ENCODE assay signal across 8 cellular contexts in genomic region chr5:115461506-115462290, GRCh38.
DNase-seq lines count a peak whose midpoint lies in the region; ATAC-seq and TF ChIP-seq lines count a peak whose summit lies in the region.

No MANE protein-coding gene starts in this region.

- intact Hi-C loops in dorsolateral prefrontal cortex (cut with DNase I): no loop called here

- H3K27ac ChIP-seq in dorsolateral prefrontal cortex: no peak overlapping the region

- peak; percentile 19 to 39 for DNase-seq in stimulated activated CD4-positive, alpha-beta T cell treated with anti-CD3 and anti-CD28 coated beads, Interleukin-15, amount 100 ng/mL, for 48 hours (ENCODE audit: low read depth in 2 of 2)
- DNase-seq in stimulated activated CD4-positive, alpha-beta T cell treated with anti-CD3 and anti-CD28 coated beads, Interleukin-4, amount 100 ng/mL, for 4 hours: no peak
- DNase-seq in M059J (ENCODE audit: low read depth): peak; percentile 87
- peak; percentile 93 for DNase-seq in epithelial cell of esophagus (ENCODE audit: low read depth)
- no peak for DNase-seq in dorsolateral prefrontal cortex
- DNase-seq in stimulated activated naive CD4-positive, alpha-beta T cell treated with Interleukin-2 at 50 U/mL for 16 hours (lab: John Stamatoyannopoulos, UW): no peak
- no peak for DNase-seq in D341Med (ENCODE audit: low spot score)

- H3K4me3 ChIP-seq in epithelial cell of esophagus (ENCODE audit: low read length) (no peak overlapping the region), dorsolateral prefrontal cortex (no peak overlapping the region)

- TF ChIP-seq CTCF in epithelial cell of esophagus (IDR thresholded peaks at IDR 0.05; ENCODE audit: insufficient read depth, low read depth, low read length, missing control alignments) (no peak), dorsolateral prefrontal cortex (IDR thresholded peaks at IDR 0.05 in 54 of 56, conservative IDR thresholded peaks at IDR 0.05 in 2 of 56; ENCODE audit: low read depth in 1 of 56, partially characterized antibody in 56 of 56) (no peak)

- no peak for ATAC-seq in GM21526 (IDR thresholded peaks at IDR 0.05; ENCODE audit: low FRiP score, unreplicated experiment)

- no peaks in the 10 kb centered on the region for H3K27me3 ChIP-seq in dorsolateral prefrontal cortex

Comparison
In these comparisons a context has a peak if more than half of its experiments do, and no peak if none do; other contexts are left out.
1. DNase-seq: peak in stimulated activated CD4-positive, alpha-beta T cell treated with anti-CD3 and anti-CD28 coated beads, Interleukin-15, amount 100 ng/mL, for 48 hours (2 of 2), M059J (single experiment) and epithelial cell of esophagus (single experiment); none in stimulated activated CD4-positive, alpha-beta T cell treated with anti-CD3 and anti-CD28 coated beads, Interleukin-4, amount 100 ng/mL, for 4 hours (0 of 2), dorsolateral prefrontal cortex (0 of 10), stimulated activated naive CD4-positive, alpha-beta T cell treated with Interleukin-2 at 50 U/mL for 16 hours (single experiment) and D341Med (single experiment).